23 cellular contexts compared by ENCODE assay signal in genomic region chrX:39506131-39506530, GRCh38.
"Had no signal": no experiment of that assay in that cellular context is flagged by ENCODE, and none has a peak within 500 bp of the region (broad histone marks: within the 10 kb centered on the region; RNA-seq: fewer than 3 reads in every experiment).

No MANE protein-coding gene starts in this region.

- H3K36me3 ChIP-seq: colonic mucosa, esophagus muscularis mucosa, esophagus squamous epithelium, gastrocnemius medialis, gastroesophageal sphincter, heart left ventricle, heart right ventricle had no signal

- DNase-seq: colonic mucosa; cortex of kidney; dermis blood vessel endothelial cell; dorsolateral prefrontal cortex; effector CD4-positive, alpha-beta T cell; effector CD8-positive, alpha-beta T cell; effector memory CD4-positive, alpha-beta T cell; effector memory CD8-positive, alpha-beta T cell; endodermal cell; erythroblast; esophagus squamous epithelium; foreskin fibroblast; foreskin keratinocyte; foreskin melanocyte; gastrocnemius medialis; head of caudate nucleus; heart left ventricle; heart right ventricle had no signal

- H3K4me3 ChIP-seq: colonic mucosa, dorsolateral prefrontal cortex, esophagus muscularis mucosa, esophagus squamous epithelium, gastrocnemius medialis, gastroesophageal sphincter, heart left ventricle, heart right ventricle had no signal

- H3K27me3 ChIP-seq: colonic mucosa, esophagus muscularis mucosa, esophagus squamous epithelium, foreskin keratinocyte, gastrocnemius medialis, gastroesophageal sphincter had no signal

- H3K27ac ChIP-seq: colonic mucosa, dorsolateral prefrontal cortex, epithelial cell of prostate, esophagus muscularis mucosa, esophagus squamous epithelium, foreskin keratinocyte, gastrocnemius medialis, gastroesophageal sphincter, heart left ventricle, heart right ventricle had no signal

- H3K4me3 Mint-ChIP-seq: dendritic cell treated with granulocyte-macrophage colony-stimulating factor and Interleukin-4, amounts not matched to agents 40 ng/mL and 50 ng/mL, for 4 days; effector memory CD8-positive, alpha-beta T cell; endodermal cell had no signal

- H3K4me1 ChIP-seq: colonic mucosa, esophagus muscularis mucosa, esophagus squamous epithelium, foreskin keratinocyte, gastrocnemius medialis, gastroesophageal sphincter, heart left ventricle had no signal

- H3K9me3 ChIP-seq: colonic mucosa, gastroesophageal sphincter had no signal

- H3K27ac Mint-ChIP-seq: dendritic cell treated with granulocyte-macrophage colony-stimulating factor and Interleukin-4, amounts not matched to agents 40 ng/mL and 50 ng/mL, for 4 days; effector memory CD8-positive, alpha-beta T cell; endodermal cell had no signal

- ATAC-seq: effector memory CD8-positive, alpha-beta T cell; esophagus mucosa; foreskin keratinocyte; gastrocnemius medialis; gastroesophageal sphincter; heart right ventricle had no signal
